1 cellular context compared by ENCODE assay signal in the genomic region with DNA sequence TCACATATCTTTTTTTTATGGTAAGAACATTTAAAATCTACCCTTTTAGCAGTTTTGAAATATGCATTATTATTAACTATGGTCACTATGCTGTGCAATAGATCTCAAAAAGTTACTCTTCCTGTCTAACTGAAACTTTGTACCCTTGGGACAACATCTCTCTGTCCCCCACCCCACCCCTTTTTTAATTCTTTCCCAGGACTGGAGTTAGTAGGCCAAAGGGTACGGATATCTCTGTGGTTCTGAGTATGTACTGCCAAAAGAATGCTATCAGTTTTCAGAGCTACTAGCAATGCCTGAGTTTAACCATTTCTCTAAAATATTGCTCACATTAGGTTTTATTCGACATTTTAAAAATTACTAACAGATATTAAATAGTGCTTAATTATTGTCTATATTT.
TF ChIP-seq lines count a peak whose summit lies in the region.

No MANE protein-coding gene starts in this region.

TF ChIP-seq in HepG2, 621 proteins besides CTCF, POLR2A, EP300 and RAD21:
- TF ChIP-seq SIX1 (CRISPR knock-in tag; IDR thresholded peaks at IDR 0.05; ENCODE audit: borderline replicate concordance): peak; percentile 37; the same call in 1 of the 2 replicates
- TF ChIP-seq, protein P1, sequence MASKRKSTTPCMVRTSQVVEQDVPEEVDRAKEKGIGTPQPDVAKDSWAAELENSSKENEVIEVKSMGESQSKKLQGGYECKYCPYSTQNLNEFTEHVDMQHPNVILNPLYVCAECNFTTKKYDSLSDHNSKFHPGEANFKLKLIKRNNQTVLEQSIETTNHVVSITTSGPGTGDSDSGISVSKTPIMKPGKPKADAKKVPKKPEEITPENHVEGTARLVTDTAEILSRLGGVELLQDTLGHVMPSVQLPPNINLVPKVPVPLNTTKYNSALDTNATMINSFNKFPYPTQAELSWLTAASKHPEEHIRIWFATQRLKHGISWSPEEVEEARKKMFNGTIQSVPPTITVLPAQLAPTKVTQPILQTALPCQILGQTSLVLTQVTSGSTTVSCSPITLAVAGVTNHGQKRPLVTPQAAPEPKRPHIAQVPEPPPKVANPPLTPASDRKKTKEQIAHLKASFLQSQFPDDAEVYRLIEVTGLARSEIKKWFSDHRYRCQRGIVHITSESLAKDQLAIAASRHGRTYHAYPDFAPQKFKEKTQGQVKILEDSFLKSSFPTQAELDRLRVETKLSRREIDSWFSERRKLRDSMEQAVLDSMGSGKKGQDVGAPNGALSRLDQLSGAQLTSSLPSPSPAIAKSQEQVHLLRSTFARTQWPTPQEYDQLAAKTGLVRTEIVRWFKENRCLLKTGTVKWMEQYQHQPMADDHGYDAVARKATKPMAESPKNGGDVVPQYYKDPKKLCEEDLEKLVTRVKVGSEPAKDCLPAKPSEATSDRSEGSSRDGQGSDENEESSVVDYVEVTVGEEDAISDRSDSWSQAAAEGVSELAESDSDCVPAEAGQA (IDR thresholded peaks at IDR 0.05; ENCODE audit: low read depth): no peak
- TF ChIP-seq, protein P1 (CRISPR knock-in tag; IDR thresholded peaks at IDR 0.05; ENCODE audit: borderline replicate concordance): no peak
- no peak for TF ChIP-seq GZF1 (CRISPR knock-in tag; IDR thresholded peaks at IDR 0.05)
- TF ChIP-seq SAP130 (CRISPR knock-in tag; IDR thresholded peaks at IDR 0.05; ENCODE audit: low read depth): 0 out of 2 replicates have a peak, but pooled peaks have one; percentile 26
- TF ChIP-seq AKAP8 (CRISPR knock-in tag; IDR thresholded peaks at IDR 0.05): no peak
- peak; percentile 93 for TF ChIP-seq RXRB (CRISPR knock-in tag; IDR thresholded peaks at IDR 0.05; ENCODE audit: borderline replicate concordance)
- peak; percentile 96 for TF ChIP-seq PPARG (CRISPR knock-in tag; conservative IDR thresholded peaks at IDR 0.05)
- TF ChIP-seq, protein P2, sequence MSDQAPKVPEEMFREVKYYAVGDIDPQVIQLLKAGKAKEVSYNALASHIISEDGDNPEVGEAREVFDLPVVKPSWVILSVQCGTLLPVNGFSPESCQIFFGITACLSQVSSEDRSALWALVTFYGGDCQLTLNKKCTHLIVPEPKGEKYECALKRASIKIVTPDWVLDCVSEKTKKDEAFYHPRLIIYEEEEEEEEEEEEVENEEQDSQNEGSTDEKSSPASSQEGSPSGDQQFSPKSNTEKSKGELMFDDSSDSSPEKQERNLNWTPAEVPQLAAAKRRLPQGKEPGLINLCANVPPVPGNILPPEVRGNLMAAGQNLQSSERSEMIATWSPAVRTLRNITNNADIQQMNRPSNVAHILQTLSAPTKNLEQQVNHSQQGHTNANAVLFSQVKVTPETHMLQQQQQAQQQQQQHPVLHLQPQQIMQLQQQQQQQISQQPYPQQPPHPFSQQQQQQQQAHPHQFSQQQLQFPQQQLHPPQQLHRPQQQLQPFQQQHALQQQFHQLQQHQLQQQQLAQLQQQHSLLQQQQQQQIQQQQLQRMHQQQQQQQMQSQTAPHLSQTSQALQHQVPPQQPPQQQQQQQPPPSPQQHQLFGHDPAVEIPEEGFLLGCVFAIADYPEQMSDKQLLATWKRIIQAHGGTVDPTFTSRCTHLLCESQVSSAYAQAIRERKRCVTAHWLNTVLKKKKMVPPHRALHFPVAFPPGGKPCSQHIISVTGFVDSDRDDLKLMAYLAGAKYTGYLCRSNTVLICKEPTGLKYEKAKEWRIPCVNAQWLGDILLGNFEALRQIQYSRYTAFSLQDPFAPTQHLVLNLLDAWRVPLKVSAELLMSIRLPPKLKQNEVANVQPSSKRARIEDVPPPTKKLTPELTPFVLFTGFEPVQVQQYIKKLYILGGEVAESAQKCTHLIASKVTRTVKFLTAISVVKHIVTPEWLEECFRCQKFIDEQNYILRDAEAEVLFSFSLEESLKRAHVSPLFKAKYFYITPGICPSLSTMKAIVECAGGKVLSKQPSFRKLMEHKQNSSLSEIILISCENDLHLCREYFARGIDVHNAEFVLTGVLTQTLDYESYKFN (CRISPR knock-in tag; conservative IDR thresholded peaks at IDR 0.05): peak; percentile 48; the same call in 1 of the 2 replicates
- TF ChIP-seq SOX6 (IDR thresholded peaks at IDR 0.05): no peak
- 0 out of 2 replicates have a peak, but pooled peaks have one; percentile 23 for TF ChIP-seq SOX6 (CRISPR knock-in tag; IDR thresholded peaks at IDR 0.05)
- 0 out of 2 replicates have a peak, but pooled peaks have one; percentile 17 for TF ChIP-seq HNF4G (IDR thresholded peaks at IDR 0.05; ENCODE audit: borderline replicate concordance, low read depth, low read length)
- no peak for TF ChIP-seq HNF4G (CRISPR knock-in tag; IDR thresholded peaks at IDR 0.05; ENCODE audit: borderline replicate concordance, low read depth)
- peak; percentile 46 for TF ChIP-seq HNF4A (CRISPR knock-in tag; IDR thresholded peaks at IDR 0.05)
- TF ChIP-seq, protein P3, sequence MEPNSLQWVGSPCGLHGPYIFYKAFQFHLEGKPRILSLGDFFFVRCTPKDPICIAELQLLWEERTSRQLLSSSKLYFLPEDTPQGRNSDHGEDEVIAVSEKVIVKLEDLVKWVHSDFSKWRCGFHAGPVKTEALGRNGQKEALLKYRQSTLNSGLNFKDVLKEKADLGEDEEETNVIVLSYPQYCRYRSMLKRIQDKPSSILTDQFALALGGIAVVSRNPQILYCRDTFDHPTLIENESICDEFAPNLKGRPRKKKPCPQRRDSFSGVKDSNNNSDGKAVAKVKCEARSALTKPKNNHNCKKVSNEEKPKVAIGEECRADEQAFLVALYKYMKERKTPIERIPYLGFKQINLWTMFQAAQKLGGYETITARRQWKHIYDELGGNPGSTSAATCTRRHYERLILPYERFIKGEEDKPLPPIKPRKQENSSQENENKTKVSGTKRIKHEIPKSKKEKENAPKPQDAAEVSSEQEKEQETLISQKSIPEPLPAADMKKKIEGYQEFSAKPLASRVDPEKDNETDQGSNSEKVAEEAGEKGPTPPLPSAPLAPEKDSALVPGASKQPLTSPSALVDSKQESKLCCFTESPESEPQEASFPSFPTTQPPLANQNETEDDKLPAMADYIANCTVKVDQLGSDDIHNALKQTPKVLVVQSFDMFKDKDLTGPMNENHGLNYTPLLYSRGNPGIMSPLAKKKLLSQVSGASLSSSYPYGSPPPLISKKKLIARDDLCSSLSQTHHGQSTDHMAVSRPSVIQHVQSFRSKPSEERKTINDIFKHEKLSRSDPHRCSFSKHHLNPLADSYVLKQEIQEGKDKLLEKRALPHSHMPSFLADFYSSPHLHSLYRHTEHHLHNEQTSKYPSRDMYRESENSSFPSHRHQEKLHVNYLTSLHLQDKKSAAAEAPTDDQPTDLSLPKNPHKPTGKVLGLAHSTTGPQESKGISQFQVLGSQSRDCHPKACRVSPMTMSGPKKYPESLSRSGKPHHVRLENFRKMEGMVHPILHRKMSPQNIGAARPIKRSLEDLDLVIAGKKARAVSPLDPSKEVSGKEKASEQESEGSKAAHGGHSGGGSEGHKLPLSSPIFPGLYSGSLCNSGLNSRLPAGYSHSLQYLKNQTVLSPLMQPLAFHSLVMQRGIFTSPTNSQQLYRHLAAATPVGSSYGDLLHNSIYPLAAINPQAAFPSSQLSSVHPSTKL (CRISPR knock-in tag; IDR thresholded peaks at IDR 0.05): peak; percentile 32; the same call in 1 of the 2 replicates
- TF ChIP-seq KLF13 (CRISPR knock-in tag; IDR thresholded peaks at IDR 0.05): no peak
